ENCODE assay signal across 1 cellular context in genomic region chr20:53032021-53033001, GRCh38.
TF ChIP-seq lines count a peak whose summit lies in the region.

No MANE protein-coding gene starts in this region.

TF ChIP-seq in GM23338, 12 proteins besides CTCF, POLR2A, EP300 and RAD21 (continued from another document):
- TF ChIP-seq, protein P1, sequence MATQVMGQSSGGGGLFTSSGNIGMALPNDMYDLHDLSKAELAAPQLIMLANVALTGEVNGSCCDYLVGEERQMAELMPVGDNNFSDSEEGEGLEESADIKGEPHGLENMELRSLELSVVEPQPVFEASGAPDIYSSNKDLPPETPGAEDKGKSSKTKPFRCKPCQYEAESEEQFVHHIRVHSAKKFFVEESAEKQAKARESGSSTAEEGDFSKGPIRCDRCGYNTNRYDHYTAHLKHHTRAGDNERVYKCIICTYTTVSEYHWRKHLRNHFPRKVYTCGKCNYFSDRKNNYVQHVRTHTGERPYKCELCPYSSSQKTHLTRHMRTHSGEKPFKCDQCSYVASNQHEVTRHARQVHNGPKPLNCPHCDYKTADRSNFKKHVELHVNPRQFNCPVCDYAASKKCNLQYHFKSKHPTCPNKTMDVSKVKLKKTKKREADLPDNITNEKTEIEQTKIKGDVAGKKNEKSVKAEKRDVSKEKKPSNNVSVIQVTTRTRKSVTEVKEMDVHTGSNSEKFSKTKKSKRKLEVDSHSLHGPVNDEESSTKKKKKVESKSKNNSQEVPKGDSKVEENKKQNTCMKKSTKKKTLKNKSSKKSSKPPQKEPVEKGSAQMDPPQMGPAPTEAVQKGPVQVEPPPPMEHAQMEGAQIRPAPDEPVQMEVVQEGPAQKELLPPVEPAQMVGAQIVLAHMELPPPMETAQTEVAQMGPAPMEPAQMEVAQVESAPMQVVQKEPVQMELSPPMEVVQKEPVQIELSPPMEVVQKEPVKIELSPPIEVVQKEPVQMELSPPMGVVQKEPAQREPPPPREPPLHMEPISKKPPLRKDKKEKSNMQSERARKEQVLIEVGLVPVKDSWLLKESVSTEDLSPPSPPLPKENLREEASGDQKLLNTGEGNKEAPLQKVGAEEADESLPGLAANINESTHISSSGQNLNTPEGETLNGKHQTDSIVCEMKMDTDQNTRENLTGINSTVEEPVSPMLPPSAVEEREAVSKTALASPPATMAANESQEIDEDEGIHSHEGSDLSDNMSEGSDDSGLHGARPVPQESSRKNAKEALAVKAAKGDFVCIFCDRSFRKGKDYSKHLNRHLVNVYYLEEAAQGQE (IDR thresholded peaks at IDR 0.05; ENCODE audit: unreplicated experiment): no peak
- TF ChIP-seq, protein P2, sequence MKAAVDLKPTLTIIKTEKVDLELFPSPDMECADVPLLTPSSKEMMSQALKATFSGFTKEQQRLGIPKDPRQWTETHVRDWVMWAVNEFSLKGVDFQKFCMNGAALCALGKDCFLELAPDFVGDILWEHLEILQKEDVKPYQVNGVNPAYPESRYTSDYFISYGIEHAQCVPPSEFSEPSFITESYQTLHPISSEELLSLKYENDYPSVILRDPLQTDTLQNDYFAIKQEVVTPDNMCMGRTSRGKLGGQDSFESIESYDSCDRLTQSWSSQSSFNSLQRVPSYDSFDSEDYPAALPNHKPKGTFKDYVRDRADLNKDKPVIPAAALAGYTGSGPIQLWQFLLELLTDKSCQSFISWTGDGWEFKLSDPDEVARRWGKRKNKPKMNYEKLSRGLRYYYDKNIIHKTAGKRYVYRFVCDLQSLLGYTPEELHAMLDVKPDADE (IDR thresholded peaks at IDR 0.05): no peak
- TF ChIP-seq CREB1 (CRISPR knock-in tag; IDR thresholded peaks at IDR 0.05; ENCODE audit: low read depth) (no peak), POLR2AphosphoS5 (IDR thresholded peaks at IDR 0.05; ENCODE audit: low read depth) (no peak), NANOG (IDR thresholded peaks at IDR 0.05; ENCODE audit: borderline replicate concordance) (no peak), STAT1 (IDR thresholded peaks at IDR 0.05; ENCODE audit: unreplicated experiment) (no peak), JUNB (IDR thresholded peaks at IDR 0.05; ENCODE audit: unreplicated experiment) (no peak), EZH2 (IDR thresholded peaks at IDR 0.05; ENCODE audit: low read depth, unreplicated experiment) (no peak), ZNF331 (CRISPR knock-in tag; IDR thresholded peaks at IDR 0.05; ENCODE audit: low read depth) (no peak)
- TF ChIP-seq, protein P3, sequence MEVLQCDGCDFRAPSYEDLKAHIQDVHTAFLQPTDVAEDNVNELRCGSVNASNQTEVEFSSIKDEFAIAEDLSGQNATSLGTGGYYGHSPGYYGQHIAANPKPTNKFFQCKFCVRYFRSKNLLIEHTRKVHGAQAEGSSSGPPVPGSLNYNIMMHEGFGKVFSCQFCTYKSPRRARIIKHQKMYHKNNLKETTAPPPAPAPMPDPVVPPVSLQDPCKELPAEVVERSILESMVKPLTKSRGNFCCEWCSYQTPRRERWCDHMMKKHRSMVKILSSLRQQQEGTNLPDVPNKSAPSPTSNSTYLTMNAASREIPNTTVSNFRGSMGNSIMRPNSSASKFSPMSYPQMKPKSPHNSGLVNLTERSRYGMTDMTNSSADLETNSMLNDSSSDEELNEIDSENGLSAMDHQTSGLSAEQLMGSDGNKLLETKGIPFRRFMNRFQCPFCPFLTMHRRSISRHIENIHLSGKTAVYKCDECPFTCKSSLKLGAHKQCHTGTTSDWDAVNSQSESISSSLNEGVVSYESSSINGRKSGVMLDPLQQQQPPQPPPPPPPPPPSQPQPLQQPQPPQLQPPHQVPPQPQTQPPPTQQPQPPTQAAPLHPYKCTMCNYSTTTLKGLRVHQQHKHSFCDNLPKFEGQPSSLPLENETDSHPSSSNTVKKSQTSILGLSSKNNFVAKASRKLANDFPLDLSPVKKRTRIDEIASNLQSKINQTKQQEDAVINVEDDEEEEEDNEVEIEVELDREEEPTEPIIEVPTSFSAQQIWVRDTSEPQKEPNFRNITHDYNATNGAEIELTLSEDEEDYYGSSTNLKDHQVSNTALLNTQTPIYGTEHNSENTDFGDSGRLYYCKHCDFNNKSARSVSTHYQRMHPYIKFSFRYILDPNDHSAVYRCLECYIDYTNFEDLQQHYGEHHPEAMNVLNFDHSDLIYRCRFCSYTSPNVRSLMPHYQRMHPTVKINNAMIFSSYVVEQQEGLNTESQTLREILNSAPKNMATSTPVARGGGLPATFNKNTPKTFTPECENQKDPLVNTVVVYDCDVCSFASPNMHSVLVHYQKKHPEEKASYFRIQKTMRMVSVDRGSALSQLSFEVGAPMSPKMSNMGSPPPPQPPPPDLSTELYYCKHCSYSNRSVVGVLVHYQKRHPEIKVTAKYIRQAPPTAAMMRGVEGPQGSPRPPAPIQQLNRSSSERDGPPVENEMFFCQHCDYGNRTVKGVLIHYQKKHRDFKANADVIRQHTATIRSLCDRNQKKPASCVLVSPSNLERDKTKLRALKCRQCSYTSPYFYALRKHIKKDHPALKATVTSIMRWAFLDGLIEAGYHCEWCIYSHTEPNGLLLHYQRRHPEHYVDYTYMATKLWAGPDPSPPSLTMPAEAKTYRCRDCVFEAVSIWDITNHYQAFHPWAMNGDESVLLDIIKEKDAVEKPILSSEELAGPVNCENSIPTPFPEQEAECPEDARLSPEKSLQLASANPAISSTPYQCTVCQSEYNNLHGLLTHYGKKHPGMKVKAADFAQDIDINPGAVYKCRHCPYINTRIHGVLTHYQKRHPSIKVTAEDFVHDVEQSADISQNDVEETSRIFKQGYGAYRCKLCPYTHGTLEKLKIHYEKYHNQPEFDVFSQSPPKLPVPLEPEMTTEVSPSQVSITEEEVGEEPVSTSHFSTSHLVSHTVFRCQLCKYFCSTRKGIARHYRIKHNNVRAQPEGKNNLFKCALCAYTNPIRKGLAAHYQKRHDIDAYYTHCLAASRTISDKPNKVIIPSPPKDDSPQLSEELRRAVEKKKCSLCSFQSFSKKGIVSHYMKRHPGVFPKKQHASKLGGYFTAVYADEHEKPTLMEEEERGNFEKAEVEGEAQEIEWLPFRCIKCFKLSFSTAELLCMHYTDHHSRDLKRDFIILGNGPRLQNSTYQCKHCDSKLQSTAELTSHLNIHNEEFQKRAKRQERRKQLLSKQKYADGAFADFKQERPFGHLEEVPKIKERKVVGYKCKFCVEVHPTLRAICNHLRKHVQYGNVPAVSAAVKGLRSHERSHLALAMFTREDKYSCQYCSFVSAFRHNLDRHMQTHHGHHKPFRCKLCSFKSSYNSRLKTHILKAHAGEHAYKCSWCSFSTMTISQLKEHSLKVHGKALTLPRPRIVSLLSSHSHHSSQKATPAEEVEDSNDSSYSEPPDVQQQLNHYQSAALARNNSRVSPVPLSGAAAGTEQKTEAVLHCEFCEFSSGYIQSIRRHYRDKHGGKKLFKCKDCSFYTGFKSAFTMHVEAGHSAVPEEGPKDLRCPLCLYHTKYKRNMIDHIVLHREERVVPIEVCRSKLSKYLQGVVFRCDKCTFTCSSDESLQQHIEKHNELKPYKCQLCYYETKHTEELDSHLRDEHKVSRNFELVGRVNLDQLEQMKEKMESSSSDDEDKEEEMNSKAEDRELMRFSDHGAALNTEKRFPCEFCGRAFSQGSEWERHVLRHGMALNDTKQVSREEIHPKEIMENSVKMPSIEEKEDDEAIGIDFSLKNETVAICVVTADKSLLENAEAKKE (CRISPR knock-in tag; IDR thresholded peaks at IDR 0.05): no peak
